Comparison of ENCODE assay signal across 8 cellular contexts in genomic region chr4:1055721-1056590, GRCh38. TPM values are rescaled to one million over a fixed set of nuclear protein-coding genes. Genes with fewer than 3 reads are reported as not detected.
DNase-seq lines count a peak whose midpoint lies in the region; ATAC-seq, FAIRE-seq and TF ChIP-seq lines count a peak whose summit lies in the region.

No MANE protein-coding gene starts in this region.

- DNase-seq in CD14-positive monocyte (ENCODE audit: low spot score) (peak; percentile 67), sciatic nerve (ENCODE audit: low spot score) (peak; percentile 67), urothelium cell line (ENCODE audit: low spot score) (no peak), NCI-H1436 treated with DMSO at 0.1 percent for 48 hours (lab: John Stamatoyannopoulos, UW) (no peak), NCI-H446 (lab: John Stamatoyannopoulos, UW) (no peak)
- DNase-seq in activated CD4-positive, alpha-beta T cell treated with anti-CD3 and anti-CD28 coated beads for 4 hours = peak; percentile 72 to 79
- peak; percentile 72 for DNase-seq in effector CD4-positive, alpha-beta T cell

- peaks cover 20 to 42% (median 41%) of the 10 kb centered on the region in 3 donors for H3K27me3 Mint-ChIP-seq in CD14-positive monocyte (ENCODE audit: low read depth in 3 of 3)

- peak overlapping the region in 5 of 7 donors; percentile 0 to 68 (median 55) for H3K27ac Mint-ChIP-seq in CD14-positive monocyte

- ATAC-seq in HG02885 (IDR thresholded peaks at IDR 0.05; ENCODE audit: poor library complexity, unreplicated experiment) (peak; percentile 81), sciatic nerve (peak; percentile 78)

- peaks cover 10% of the 10 kb centered on the region for H3K4me1 Mint-ChIP-seq in CD14-positive monocyte

- FAIRE-seq in urothelium cell line (lab: Jason Lieb, UNC) = no peak

- peak overlapping the region; percentile 18 to 84 for H3K4me3 Mint-ChIP-seq in CD14-positive monocyte

- H3K36me3 Mint-ChIP-seq in CD14-positive monocyte = peaks cover 0 to 3% of the 10 kb centered on the region in 2 donors

- intact Hi-C loops in CD14-positive monocyte (cut with micrococcal nuclease) (no loop called here), sciatic nerve (cut with DNase I) (no loop called here)

- TF ChIP-seq CTCF in CD14-positive monocyte (IDR thresholded peaks at IDR 0.05) = no peak

- H3K9me3 Mint-ChIP-seq in CD14-positive monocyte = peaks cover 2 to 11% (median 8%) of the 10 kb centered on the region in 7 donors

RNA-seq across cellular contexts. Expression of gene FGFRL1, which starts 44.5 kb away (rescaled TPM):
- polyA plus RNA-seq in CD14-positive monocyte = under 1 TPM; 0.17 to 0.28 TPM
- total RNA-seq in sciatic nerve = 16.6 TPM

RNA-seq across cellular contexts. Expression of gene RNF212, which starts 57.4 kb away (rescaled TPM):
- under 1 TPM in 1 of 2 donors, not detected in 1; 0.17 TPM for polyA plus RNA-seq in CD14-positive monocyte
- 17.9 TPM for total RNA-seq in sciatic nerve

Comparison
In these comparisons a context has a peak if more than half of its experiments do, and no peak if none do; other contexts are left out.
1. DNase-seq: peak in CD14-positive monocyte (single experiment), activated CD4-positive, alpha-beta T cell treated with anti-CD3 and anti-CD28 coated beads for 4 hours (2 of 2), effector CD4-positive, alpha-beta T cell (single experiment) and sciatic nerve (single experiment); none in urothelium cell line (single experiment), NCI-H1436 treated with DMSO at 0.1 percent for 48 hours (single experiment) and NCI-H446 (0 of 2).